ENCODE assay signal across 1 cellular context in genomic region chr1:42922687-42923366, GRCh38.
A peak's percentile ranks its signal among the peaks of the same experiment; 100 is the strongest.
TF ChIP-seq lines count a peak whose summit lies in the region.

No MANE protein-coding gene starts in this region.

TF ChIP-seq in K562, 482 proteins besides CTCF, POLR2A, EP300 and RAD21 (continued from another document and continues in another):
- peak; percentile 23 for TF ChIP-seq CTCFL (IDR thresholded peaks at IDR 0.05; ENCODE audit: borderline replicate concordance, insufficient read depth, low read depth, low read length, poor library complexity, severe bottlenecking)
- TF ChIP-seq ZBTB26 (CRISPR knock-in tag; IDR thresholded peaks at IDR 0.05) = no peak
- no peak for TF ChIP-seq PKNOX1 (IDR thresholded peaks at IDR 0.05)
- peak; percentile 46 to 48; a peak in 3 of 4 replicates for TF ChIP-seq ARNT (IDR thresholded peaks at IDR 0.05)
- TF ChIP-seq ZEB2 (IDR thresholded peaks at IDR 0.05) = peak; percentile 86
- TF ChIP-seq CTBP1 (IDR thresholded peaks at IDR 0.05; ENCODE audit: borderline replicate concordance) = peak; percentile 77; the same call in 1 of the 2 replicates
- 0 out of 2 replicates have a peak, but pooled peaks have one; percentile 44 for TF ChIP-seq SMARCE1 (IDR thresholded peaks at IDR 0.05)
- TF ChIP-seq TBL1XR1 (IDR thresholded peaks at IDR 0.05; ENCODE audit: low read length in 2 of 2) = no peak
- TF ChIP-seq ZBTB34 (CRISPR knock-in tag; IDR thresholded peaks at IDR 0.05) = no peak
- TF ChIP-seq ESRRB (CRISPR knock-in tag; IDR thresholded peaks at IDR 0.05; ENCODE audit: borderline replicate concordance) = no peak
- peak; percentile 45; the same call in 1 of the 2 replicates for TF ChIP-seq FOSL1 (tag; conservative IDR thresholded peaks at IDR 0.05)
- TF ChIP-seq TEAD1 (CRISPR knock-in tag; IDR thresholded peaks at IDR 0.05) = peak in 1 of 2 experiments; percentile 89; a peak in 2 of 4 replicates
- peak; percentile 85; the same call in 1 of the 2 replicates for TF ChIP-seq GATAD2A (IDR thresholded peaks at IDR 0.05)
- TF ChIP-seq ZNF311 (CRISPR knock-in tag; IDR thresholded peaks at IDR 0.05) = no peak
- TF ChIP-seq THRA (IDR thresholded peaks at IDR 0.05) = no peak
- no peak for TF ChIP-seq ZBTB11 (CRISPR knock-in tag; IDR thresholded peaks at IDR 0.05)
- no peak; the same call in 1 of the 2 replicates for TF ChIP-seq RHOXF2B (CRISPR knock-in tag; conservative IDR thresholded peaks at IDR 0.05)
- peak; percentile 36 for TF ChIP-seq ELF1 (tag; IDR thresholded peaks at IDR 0.05)
- TF ChIP-seq NCOA1 (IDR thresholded peaks at IDR 0.05; ENCODE audit: low read depth) = no peak
- no peak for TF ChIP-seq HCFC1 (IDR thresholded peaks at IDR 0.05; ENCODE audit: low read depth, low read length)
- no peak for TF ChIP-seq CCNT2 (IDR thresholded peaks at IDR 0.05; ENCODE audit: borderline replicate concordance, extremely low read depth, insufficient read length, low read depth, low read length)
- no peak for TF ChIP-seq ZNF274 (IDR thresholded peaks at IDR 0.05; ENCODE audit: borderline replicate concordance, low read depth, low read length)
- no peak for TF ChIP-seq PTTG1 (tag; IDR thresholded peaks at IDR 0.05; ENCODE audit: low read depth)
- TF ChIP-seq DACH1 (IDR thresholded peaks at IDR 0.05; ENCODE audit: partially characterized antibody) = peak; percentile 44
- TF ChIP-seq HLTF (IDR thresholded peaks at IDR 0.05) = no peak; the same call in 1 of the 2 replicates
- peak; percentile 19; the same call in 1 of the 2 replicates for TF ChIP-seq EGR1 (conservative IDR thresholded peaks at IDR 0.05)
- 0 out of 2 replicates have a peak, but pooled peaks have one; percentile 10 for TF ChIP-seq KLF1 (tag; IDR thresholded peaks at IDR 0.05)
- TF ChIP-seq IFI16 (CRISPR knock-in tag; IDR thresholded peaks at IDR 0.05) = no peak
- 0 out of 2 replicates have a peak, but pooled peaks have one; percentile 51 for TF ChIP-seq LARP7 (IDR thresholded peaks at IDR 0.05)
- TF ChIP-seq NCOR1 (IDR thresholded peaks at IDR 0.05) = peak; percentile 9; the same call in 1 of the 2 replicates
- no peak for TF ChIP-seq ETS2 (tag; IDR thresholded peaks at IDR 0.05; ENCODE audit: borderline replicate concordance, poor library complexity, severe bottlenecking)
- TF ChIP-seq ARHGAP35 (IDR thresholded peaks at IDR 0.05; ENCODE audit: partially characterized antibody) = no peak
- 0 out of 2 replicates have a peak, but pooled peaks have one; percentile 16 for TF ChIP-seq MCM2 (IDR thresholded peaks at IDR 0.05; ENCODE audit: low read depth)
- no peak for TF ChIP-seq NR1H2 (CRISPR knock-in tag; IDR thresholded peaks at IDR 0.05)
- TF ChIP-seq LEF1 (IDR thresholded peaks at IDR 0.05) = peak; percentile 51; the same call in 1 of the 2 replicates
- TF ChIP-seq L3MBTL2 (IDR thresholded peaks at IDR 0.05) = peak; percentile 67
- no peak for TF ChIP-seq NCOA6 (IDR thresholded peaks at IDR 0.05)
- 0 out of 2 replicates have a peak, but pooled peaks have one; percentile 28 for TF ChIP-seq HMGXB4 (CRISPR knock-in tag; IDR thresholded peaks at IDR 0.05)
- no peak for TF ChIP-seq MECOM (CRISPR knock-in tag; IDR thresholded peaks at IDR 0.05)
- peak; percentile 48; the same call in 1 of the 2 replicates for TF ChIP-seq ZNF197 (CRISPR knock-in tag; IDR thresholded peaks at IDR 0.05; ENCODE audit: low read depth)
- TF ChIP-seq THRB (CRISPR knock-in tag; conservative IDR thresholded peaks at IDR 0.05) = peak; percentile 76; the same call in 1 of the 2 replicates
- TF ChIP-seq SIN3A (IDR thresholded peaks at IDR 0.05; ENCODE audit: borderline replicate concordance in 2 of 2, control insufficient read depth in 1 of 2, low read depth in 2 of 2, low read length in 2 of 2) = no peak
- no peak for TF ChIP-seq ZNF695 (CRISPR knock-in tag; IDR thresholded peaks at IDR 0.05)
- no peak for TF ChIP-seq THAP7 (CRISPR knock-in tag; IDR thresholded peaks at IDR 0.05)
- no peak for TF ChIP-seq STAT5B (CRISPR knock-in tag; IDR thresholded peaks at IDR 0.05)
- TF ChIP-seq DNMT1 (IDR thresholded peaks at IDR 0.05) = no peak
- no peak for TF ChIP-seq ZNF23 (CRISPR knock-in tag; IDR thresholded peaks at IDR 0.05)
- TF ChIP-seq PML (IDR thresholded peaks at IDR 0.05; ENCODE audit: low read length) = no peak
- TF ChIP-seq RCOR1 (IDR thresholded peaks at IDR 0.05; ENCODE audit: borderline replicate concordance in 1 of 2, low read depth in 2 of 2, low read length in 2 of 2) = 0 out of 4 replicates have a peak, but pooled peaks of 1 of the 2 experiments have one; percentile 53
- no peak for TF ChIP-seq ZNF212 (CRISPR knock-in tag; IDR thresholded peaks at IDR 0.05)
- peak; percentile 44; the same call in 1 of the 2 replicates for TF ChIP-seq TAL1 (IDR thresholded peaks at IDR 0.05)
